13 cellular contexts compared by ENCODE assay signal in genomic region chr17:28938552-28938951, GRCh38. TPM values are rescaled to one million over a fixed set of nuclear protein-coding genes. Genes with fewer than 3 reads are reported as not detected.
DNase-seq lines count a peak whose midpoint lies in the region; ATAC-seq, FAIRE-seq and TF ChIP-seq lines count a peak whose summit lies in the region.
"Had no signal": no experiment of that assay in that cellular context is flagged by ENCODE, and none has a peak within 500 bp of the region (broad histone marks: within the 10 kb centered on the region; RNA-seq: fewer than 3 reads in every experiment).

No MANE protein-coding gene starts in this region.

- H3K4me3 ChIP-seq in astrocyte (ENCODE audit: insufficient read depth, low read depth, low read length): no peak overlapping the region

- FAIRE-seq in astrocyte (lab: Jason Lieb, UNC): no peak
- FAIRE-seq: islet of Langerhans had no signal

- H4K20me1 ChIP-seq in astrocyte (ENCODE audit: insufficient read depth, low read length): peaks cover 95% of the 10 kb centered on the region

- H3K4me3 Mint-ChIP-seq in activated naive CD4-positive, alpha-beta T cell treated with anti-CD3 and anti-CD28 coated beads, Interleukin-2, amount 10 ng/mL, durations not matched to agents 7 days and 5 days: no peak overlapping the region
- peak overlapping the region; percentile 16 for H3K4me3 Mint-ChIP-seq in astrocyte (ENCODE audit: unreplicated experiment)
- H3K4me3 Mint-ChIP-seq: nephron had no signal

- no peaks in the 10 kb centered on the region for H3K27me3 Mint-ChIP-seq in activated naive CD4-positive, alpha-beta T cell treated with anti-CD3 and anti-CD28 coated beads, Interleukin-2, amount 10 ng/mL, durations not matched to agents 7 days and 5 days
- no peaks in the 10 kb centered on the region for H3K27me3 Mint-ChIP-seq in astrocyte (ENCODE audit: low read depth, unreplicated experiment)

- no peak for DNase-seq in activated naive CD4-positive, alpha-beta T cell treated with anti-CD3 and anti-CD28 coated beads, Interleukin-2, amount 10 ng/mL, durations not matched to agents 7 days and 5 days
- no peak for DNase-seq in activated naive CD4-positive, alpha-beta T cell treated with Interleukin-2 at 50 U/mL for 16 hours
- DNase-seq in astrocyte (ENCODE audit: low read depth) (no peak), superior temporal gyrus (ENCODE audit: extremely low spot score) (peak; percentile 68), NCI-H2107 treated with DMSO at 0.1 percent for 48 hours (lab: John Stamatoyannopoulos, UW; ENCODE audit: unreplicated experiment) (no peak)
- DNase-seq: activated CD4-positive, alpha-beta T cell treated with anti-CD3 and anti-CD28 coated beads, Interleukin-2, amount 50 U/mL, for 48 hours; activated naive CD4-positive, alpha-beta T cell treated with anti-CD3 and anti-CD28 coated beads, Interleukin-2, amount 50 U/mL, for 16 hours; NCI-H2107 had no signal

- H3K27ac ChIP-seq in astrocyte (ENCODE audit: low read depth, low read length): no peak overlapping the region
- peak overlapping the region; percentile 36 for H3K27ac ChIP-seq in layer of hippocampus (ENCODE audit: low read depth, low read length)

- H3K9me3 Mint-ChIP-seq in activated naive CD4-positive, alpha-beta T cell treated with anti-CD3 and anti-CD28 coated beads, Interleukin-2, amount 10 ng/mL, durations not matched to agents 7 days and 5 days: no peaks in the 10 kb centered on the region
- H3K9me3 Mint-ChIP-seq in astrocyte (ENCODE audit: unreplicated experiment): no peaks in the 10 kb centered on the region
- H3K9me3 Mint-ChIP-seq: nephron had no signal

- peaks cover 2% of the 10 kb centered on the region for H3K36me3 ChIP-seq in astrocyte (ENCODE audit: insufficient read depth, low read length)

- ATAC-seq in HG02623 (IDR thresholded peaks at IDR 0.05; ENCODE audit: unreplicated experiment): no peak
- ATAC-seq in GM21381 (IDR thresholded peaks at IDR 0.05; ENCODE audit: unreplicated experiment): no peak

- peaks cover 73% of the 10 kb centered on the region for H3K4me1 Mint-ChIP-seq in activated naive CD4-positive, alpha-beta T cell treated with anti-CD3 and anti-CD28 coated beads, Interleukin-2, amount 10 ng/mL, durations not matched to agents 7 days and 5 days
- H3K4me1 Mint-ChIP-seq in astrocyte (ENCODE audit: low read depth, unreplicated experiment): peaks cover 31% of the 10 kb centered on the region

- TF ChIP-seq CTCF in astrocyte (IDR thresholded peaks at IDR 0.05; ENCODE audit: insufficient read depth, low read depth, low read length): no peak

- H2AFZ ChIP-seq in astrocyte (ENCODE audit: low read depth, low read length): no peak overlapping the region

- peaks cover 97% of the 10 kb centered on the region for H3K79me2 ChIP-seq in astrocyte (ENCODE audit: insufficient read depth, low read length)

- H3K27ac Mint-ChIP-seq in activated naive CD4-positive, alpha-beta T cell treated with anti-CD3 and anti-CD28 coated beads, Interleukin-2, amount 10 ng/mL, durations not matched to agents 7 days and 5 days: peak overlapping the region; percentile 49
- H3K27ac Mint-ChIP-seq in astrocyte (ENCODE audit: unreplicated experiment): no peak overlapping the region

- H3K4me2 ChIP-seq in astrocyte (ENCODE audit: low read length): no peak overlapping the region

- CTCF ChIA-PET in activated naive CD4-positive, alpha-beta T cell treated with anti-CD3 and anti-CD28 coated beads, Interleukin-2, amount 10 ng/mL, durations not matched to agents 7 days and 5 days (lab: Charles Lee): interaction anchor here (1.2 to 2.5 kb wide), 2 partner anchors 15 to 211 kb away, joined by 3 to 7 read pairs; no protein-coding TSS in a partner anchor

- no peak overlapping the region for H3K9ac ChIP-seq in astrocyte (ENCODE audit: low read length)

- no peaks in the 10 kb centered on the region for H3K4me1 ChIP-seq in astrocyte (ENCODE audit: insufficient read depth, low read length)

- no peaks in the 10 kb centered on the region for H3K9me3 ChIP-seq in astrocyte (ENCODE audit: insufficient read depth, low read depth, low read length)

- peaks cover 48% of the 10 kb centered on the region for H3K36me3 Mint-ChIP-seq in activated naive CD4-positive, alpha-beta T cell treated with anti-CD3 and anti-CD28 coated beads, Interleukin-2, amount 10 ng/mL, durations not matched to agents 7 days and 5 days
- peaks cover 2% of the 10 kb centered on the region for H3K36me3 Mint-ChIP-seq in astrocyte (ENCODE audit: low read depth, unreplicated experiment)

- no peaks in the 10 kb centered on the region for H3K27me3 ChIP-seq in astrocyte (ENCODE audit: insufficient read depth, low read length)
- no peaks in the 10 kb centered on the region for H3K27me3 ChIP-seq in layer of hippocampus (ENCODE audit: control insufficient read depth, insufficient read depth, low read length)

RNA-seq across cellular contexts. Expression of gene PHF12, which starts 12.8 kb away (rescaled TPM):
- total RNA-seq in astrocyte: 41.6 and 46.7 TPM in 2 replicates

RNA-seq across cellular contexts. Expression of gene DHRS13, which starts 35.7 kb away (rescaled TPM):
- 4.3 and 4.5 TPM in 2 replicates for total RNA-seq in astrocyte

RNA-seq across cellular contexts. Expression of gene FLOT2, which starts 41.0 kb away (rescaled TPM):
- 84.4 and 87.3 TPM in 2 replicates for total RNA-seq in astrocyte
